In genomic region chr12:53220857-53221202, GRCh38 we compare ENCODE assay signal across 8 cellular contexts. TPM values are rescaled to one million over a fixed set of nuclear protein-coding genes. Genes with fewer than 3 reads are reported as not detected.
DNase-seq lines count a peak whose midpoint lies in the region; ATAC-seq and TF ChIP-seq lines count a peak whose summit lies in the region.

No MANE protein-coding gene starts in this region.

- H3K4me1 ChIP-seq in SJCRH30: peaks cover 23% of the 10 kb centered on the region

- H3K4me1 Mint-ChIP-seq in neural crest cell: peaks cover 76% of the 10 kb centered on the region

- no peak overlapping the region for H3K27ac Mint-ChIP-seq in neural crest cell (ENCODE audit: unreplicated experiment)

- H3K4me3 Mint-ChIP-seq in neural crest cell: peak overlapping the region; percentile 88

- H3K36me3 ChIP-seq in KOPT-K1 (ENCODE audit: insufficient read depth, low read length) (no peaks in the 10 kb centered on the region), SJCRH30 (no peaks in the 10 kb centered on the region)

- peak; percentile 57 for ATAC-seq in GM21723 (IDR thresholded peaks at IDR 0.05; ENCODE audit: unreplicated experiment)

- peaks cover 11% of the 10 kb centered on the region; the same call in 1 of the 2 replicates for H3K27me3 ChIP-seq in SJCRH30

- H3K9me3 ChIP-seq in KOPT-K1 (ENCODE audit: insufficient read depth, low read length, poor library complexity, severe bottlenecking) (no peaks in the 10 kb centered on the region), SJCRH30 (replicated peaks) (no peaks in the 10 kb centered on the region)

- peaks cover 74% of the 10 kb centered on the region for H3K27me3 Mint-ChIP-seq in neural crest cell (ENCODE audit: low read depth)

- no peaks in the 10 kb centered on the region for H3K9me3 Mint-ChIP-seq in neural crest cell

- no peaks in the 10 kb centered on the region for H3K36me3 Mint-ChIP-seq in neural crest cell (ENCODE audit: low read depth)

- peak overlapping the region; percentile 56 for H3K27ac ChIP-seq in KOPT-K1 (ENCODE audit: low read depth, low read length, poor library complexity, severe bottlenecking)
- no peak overlapping the region for H3K27ac ChIP-seq in SJCRH30

- peak overlapping the region; percentile 57 for H3K4me3 ChIP-seq in SJCRH30
- H3K4me3 ChIP-seq in foreskin fibroblast (ENCODE audit: low read depth in 1 of 2, low read length in 2 of 2): peak overlapping the region; percentile 69 to 99

- peak; percentile 50 for DNase-seq in DMS 273 treated with DMSO at 0.1 percent for 48 hours (lab: John Stamatoyannopoulos, UW)
- peak; percentile 89 to 90 for DNase-seq in SJCRH30
- peak; percentile 79 for DNase-seq in activated naive CD4-positive, alpha-beta T cell treated with Interleukin-2 at 50 U/mL for 16 hours
- peak; percentile 97 to 99 for DNase-seq in foreskin fibroblast
- peak; percentile 78 for DNase-seq in neural crest cell (ENCODE audit: low read depth, low spot score)
- DNase-seq in stromal cell of bone marrow (ENCODE audit: low read depth): peak; percentile 88

- TF ChIP-seq CTCF in foreskin fibroblast (IDR thresholded peaks at IDR 0.05; ENCODE audit: low read depth, low read length) (no peak), neural crest cell (conservative IDR thresholded peaks at IDR 0.05) (no peak)

RNA-seq across cellular contexts. Expression of gene RARG, which starts 11.2 kb away (rescaled TPM):
- total RNA-seq in SJCRH30 (2014; rRNA removed; shearing (Covaris generic)): 5.0 and 5.5 TPM in 2 replicates
- total RNA-seq in neural crest cell: 5.4 and 5.9 TPM in 2 replicates

RNA-seq across cellular contexts. Expression of gene ITGB7, which starts 13.8 kb away (rescaled TPM):
- total RNA-seq in SJCRH30 (2014; rRNA removed; shearing (Covaris generic)): not detected in 2 replicates
- total RNA-seq in neural crest cell: not detected in 2 replicates

RNA-seq across cellular contexts. Expression of gene CSAD, which starts 40.1 kb away (rescaled TPM):
- 1.7 and 3.3 TPM in 2 replicates for total RNA-seq in SJCRH30 (2014; rRNA removed; shearing (Covaris generic))
- 22.1 and 26.5 TPM in 2 replicates for total RNA-seq in neural crest cell

RNA-seq across cellular contexts. Expression of gene ZNF740, which starts 40.3 kb away (rescaled TPM):
- total RNA-seq in SJCRH30 (2014; rRNA removed; shearing (Covaris generic)): 17.4 and 17.8 TPM in 2 replicates
- total RNA-seq in neural crest cell: 52.7 and 59.6 TPM in 2 replicates

RNA-seq across cellular contexts. Expression of gene ESPL1, which starts 47.3 kb away (rescaled TPM):
- total RNA-seq in SJCRH30 (2014; rRNA removed; shearing (Covaris generic)): 24.9 and 29.5 TPM in 2 replicates
- total RNA-seq in neural crest cell: 56.3 and 65.8 TPM in 2 replicates
